ENCODE assay signal across 8 cellular contexts in genomic region chr6:109383438-109383940, GRCh38. TPM values are rescaled to one million over a fixed set of nuclear protein-coding genes. Genes with fewer than 3 reads are reported as not detected.
DNase-seq lines count a peak whose midpoint lies in the region; ATAC-seq and TF ChIP-seq lines count a peak whose summit lies in the region.

No MANE protein-coding gene starts in this region.

- peaks cover 23% of the 10 kb centered on the region for H3K79me2 ChIP-seq in H9 (ENCODE audit: insufficient read depth, low read length)

- 0 out of 2 replicates have a peak, but pooled peaks cover 5% of the 10 kb centered on the region for H3K36me3 ChIP-seq in SK-N-MC (ENCODE audit: insufficient read depth, low read length)

- H3K4ac ChIP-seq in H9 (ENCODE audit: low read depth, low read length) = no peak overlapping the region

- H3K9me3 Mint-ChIP-seq in H9 = no peaks in the 10 kb centered on the region

- no peak overlapping the region for H3K14ac ChIP-seq in H9 (ENCODE audit: insufficient read depth, low read length)

- H3K4me1 ChIP-seq in H9 (ENCODE audit: insufficient read depth, low read length) = no peaks in the 10 kb centered on the region

- ATAC-seq in HG03025 (IDR thresholded peaks at IDR 0.05; ENCODE audit: low FRiP score, unreplicated experiment) (no peak), GM18907 (IDR thresholded peaks at IDR 0.05; ENCODE audit: unreplicated experiment) (no peak)

- DNase-seq in H9 = no peak
- DNase-seq in SK-N-MC (ENCODE audit: low read depth, low spot score) = no peak
- no peak for DNase-seq in fibroblast of pulmonary artery (ENCODE audit: low read depth)
- no peak for DNase-seq in skeletal muscle cell (ENCODE audit: low read depth)
- no peak for DNase-seq in SW 1271 (lab: John Stamatoyannopoulos, UW)
- no peak for DNase-seq in iPS-NIHi11 (ENCODE audit: low spot score)

- no peak overlapping the region for H3T11ph ChIP-seq in H9 (ENCODE audit: low read length)

- no peak overlapping the region for H4K5ac ChIP-seq in H9 (ENCODE audit: insufficient read length, low read depth, low read length)

- H3K56ac ChIP-seq in H9 (ENCODE audit: insufficient read length, low read depth, low read length) = no peak overlapping the region

- no peak overlapping the region for H4K8ac ChIP-seq in H9 (replicated peaks; ENCODE audit: insufficient read length, low read depth, low read length)

- no peak overlapping the region for H3K9ac ChIP-seq in H9 (ENCODE audit: extremely low read depth, insufficient read length, low read length)
- peak overlapping the region; percentile 86 for H3K9ac ChIP-seq in SK-N-MC (ENCODE audit: insufficient read length)

- H3K23me2 ChIP-seq in H9 (ENCODE audit: insufficient read length, low read depth, low read length, poor library complexity, severe bottlenecking) = peaks cover 5% of the 10 kb centered on the region

- H3K4me1 Mint-ChIP-seq in H9 = peaks cover 22 to 23% of the 10 kb centered on the region in 2 experiments

- no peaks in the 10 kb centered on the region for H3K27me3 Mint-ChIP-seq in H9 (ENCODE audit: low read depth)

- peak overlapping the region in 2 of 3 experiments; percentile 3 to 8; a peak in 2 of 7 replicates for H3K27ac Mint-ChIP-seq in H9

- H3K4me3 ChIP-seq in SK-N-MC (peak overlapping the region; percentile 96), fibroblast of pulmonary artery (replicated peaks; ENCODE audit: low read depth, low read length) (peak overlapping the region; percentile 90), skeletal muscle cell (ENCODE audit: low read depth, low read length) (peak overlapping the region; percentile 93)

- no peak overlapping the region for H2BK20ac ChIP-seq in H9 (ENCODE audit: low read depth, low read length, poor library complexity, severe bottlenecking)

- H3K27me3 ChIP-seq in H9 (ENCODE audit: insufficient read depth, low read length) = no peaks in the 10 kb centered on the region

- H2AFZ ChIP-seq in H9 (ENCODE audit: low read length) = no peak overlapping the region

- TF ChIP-seq CTCF in H9 (conservative IDR thresholded peaks at IDR 0.05) (no peak; the same call in 2 of the 3 replicates), fibroblast of pulmonary artery (IDR thresholded peaks at IDR 0.05; ENCODE audit: low read length, missing control alignments) (no peak)

- H3K27ac ChIP-seq in H9 (ENCODE audit: insufficient read length, low read depth, low read length) (no peak overlapping the region), SK-N-MC (peak overlapping the region; percentile 95)

- H3K79me1 ChIP-seq in H9 (ENCODE audit: insufficient read depth, low read depth, low read length, poor library complexity, severe bottlenecking) = no peaks in the 10 kb centered on the region

- H3K23ac ChIP-seq in H9 (ENCODE audit: insufficient read length, low read depth, low read length) = no peak overlapping the region

- peak overlapping the region; percentile 85 to 89 for H3K4me3 Mint-ChIP-seq in H9

- H2AK5ac ChIP-seq in H9 (ENCODE audit: insufficient read length, low read length) = no peak overlapping the region

- no peak overlapping the region for H4K91ac ChIP-seq in H9 (ENCODE audit: insufficient read length, low read depth, low read length)

- H3K9me3 ChIP-seq in H9 (ENCODE audit: control insufficient read depth, low read depth, low read length) (no peaks in the 10 kb centered on the region), SK-N-MC (ENCODE audit: low read depth, low read length) (no peaks in the 10 kb centered on the region)

- no peak overlapping the region for H2BK5ac ChIP-seq in H9 (ENCODE audit: insufficient read length, low read length)

- WGBS in H9 (ENCODE audit: extremely low coverage, insufficient read length, low lambda C conversion rate) = no CpG with 5 or more reads among the region's 5 CpGs

- no peak overlapping the region for H2BK15ac ChIP-seq in H9 (ENCODE audit: low read depth, low read length)

- H2BK12ac ChIP-seq in H9 (ENCODE audit: insufficient read length, low read depth, low read length) = no peak overlapping the region

- no peaks in the 10 kb centered on the region for H4K20me1 ChIP-seq in H9 (ENCODE audit: control insufficient read depth, insufficient read depth, insufficient read length)

- peak overlapping the region; percentile 62 for H3K4me2 ChIP-seq in H9 (ENCODE audit: insufficient read depth, insufficient read length, low read length)

- peaks cover 0 to 9% (median 9%) of the 10 kb centered on the region in 3 experiments; a peak in 5 of 7 replicates for H3K36me3 Mint-ChIP-seq in H9 (ENCODE audit: insufficient read depth in 1 of 3, low read depth in 3 of 3)

- no peak overlapping the region for H3K18ac ChIP-seq in H9 (ENCODE audit: insufficient read length, low read depth, low read length)

- H2BK120ac ChIP-seq in H9 (ENCODE audit: low read depth, low read length, poor library complexity, severe bottlenecking) = no peak overlapping the region

RNA-seq across cellular contexts. Expression of gene CD164, which starts 1.2 kb away (rescaled TPM):
- 130 and 132 TPM in 2 replicates for total RNA-seq in H9 (2021)

RNA-seq across cellular contexts. Expression of gene PPIL6, which starts 56.9 kb away (rescaled TPM):
- 0.26 and 1.0 TPM in 2 replicates for total RNA-seq in H9 (2021)

RNA-seq across cellular contexts. Expression of gene SMPD2, which starts 57.0 kb away (rescaled TPM):
- total RNA-seq in H9 (2021) = 13.0 and 13.1 TPM in 2 replicates
